Comparison of ENCODE assay signal across 10 cellular contexts in the genomic region with DNA sequence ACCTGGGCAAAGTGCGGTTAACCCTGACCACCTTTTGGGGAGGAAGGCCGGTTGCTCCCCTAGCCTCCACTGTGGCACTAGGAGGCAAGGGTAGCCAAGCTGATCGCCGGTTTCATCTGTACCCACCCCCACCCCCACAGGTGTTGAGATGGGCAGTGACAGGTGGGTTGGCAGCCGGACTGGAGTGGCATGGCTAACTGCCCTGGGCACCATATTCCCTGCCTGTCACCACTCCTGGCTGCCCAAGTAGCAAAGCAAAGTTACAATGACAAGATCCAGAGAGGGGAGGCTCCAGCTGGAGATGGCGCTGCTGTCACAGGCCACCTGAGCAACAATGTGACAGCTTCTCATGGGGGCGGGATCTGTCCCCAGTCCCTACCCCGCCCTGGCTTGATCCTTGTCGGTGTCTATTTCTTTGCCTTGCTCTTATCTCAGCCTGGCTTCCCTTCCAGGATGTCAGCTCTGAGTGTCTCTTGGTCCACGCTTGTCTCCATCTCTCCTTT. TPM values are rescaled to one million over a fixed set of nuclear protein-coding genes. Genes with fewer than 3 reads are reported as not detected.
DNase-seq lines count a peak whose midpoint lies in the region; ATAC-seq, FAIRE-seq and TF ChIP-seq lines count a peak whose summit lies in the region.
"Had no signal": no experiment of that assay in that cellular context is flagged by ENCODE, and none has a peak within 500 bp of the region (broad histone marks: within the 10 kb centered on the region; RNA-seq: fewer than 3 reads in every experiment).

No MANE protein-coding gene starts in this region.

- peaks cover 1% of the 10 kb centered on the region for H3K4me1 Mint-ChIP-seq in T-helper 1 cell treated with Interleukin-12 subunit alpha and Interleukin-12 subunit beta and Interleukin-4 antibody, amounts not matched to agents 30 μg/mL and 1 μg/mL, for 36 hours (ENCODE audit: low read depth)
- H3K4me1 Mint-ChIP-seq in activated T-helper 1 cell treated with anti-CD3 and anti-CD28 coated beads, Interleukin-12 subunit alpha, Interleukin-12 subunit beta, Interleukin-2, Interleukin-4 antibody, amounts not matched to agents 30 ng/mL and 10 ng/mL and 1 ng/mL, durations not matched to agents 14 hours and 24 hours and 36 hours (ENCODE audit: low read depth) = peaks cover 5% of the 10 kb centered on the region
- peaks cover 9% of the 10 kb centered on the region for H3K4me1 Mint-ChIP-seq in memory B cell
- peaks cover 9 to 20% of the 10 kb centered on the region in 2 donors for H3K4me1 Mint-ChIP-seq in stimulated activated naive B cell treated with anti-CD40 and anti-IgM and Interleukin-4, amounts not matched to agents 10 μg/mL and 1 μg/mL and 100 μg/mL, for 72 hours

- H3K27ac Mint-ChIP-seq in T-helper 1 cell treated with Interleukin-12 subunit alpha and Interleukin-12 subunit beta and Interleukin-4 antibody, amounts not matched to agents 30 μg/mL and 1 μg/mL, for 36 hours = no peak overlapping the region
- no peak overlapping the region for H3K27ac Mint-ChIP-seq in activated T-helper 1 cell treated with anti-CD3 and anti-CD28 coated beads, Interleukin-12 subunit alpha, Interleukin-12 subunit beta, Interleukin-2, Interleukin-4 antibody, amounts not matched to agents 30 ng/mL and 10 ng/mL and 1 ng/mL, durations not matched to agents 14 hours and 24 hours and 36 hours
- no peak overlapping the region for H3K27ac Mint-ChIP-seq in memory B cell
- peak overlapping the region; percentile 5 for H3K27ac Mint-ChIP-seq in stimulated activated naive B cell treated with anti-CD40 and anti-IgM and Interleukin-4, amounts not matched to agents 10 μg/mL and 1 μg/mL and 100 μg/mL, for 72 hours

- H3K9me3 Mint-ChIP-seq in T-helper 1 cell treated with Interleukin-12 subunit alpha and Interleukin-12 subunit beta and Interleukin-4 antibody, amounts not matched to agents 30 μg/mL and 1 μg/mL, for 36 hours = peaks cover 6% of the 10 kb centered on the region
- peaks cover 4% of the 10 kb centered on the region for H3K9me3 Mint-ChIP-seq in activated T-helper 1 cell treated with anti-CD3 and anti-CD28 coated beads, Interleukin-12 subunit alpha, Interleukin-12 subunit beta, Interleukin-2, Interleukin-4 antibody, amounts not matched to agents 30 ng/mL and 10 ng/mL and 1 ng/mL, durations not matched to agents 14 hours and 24 hours and 36 hours
- H3K9me3 Mint-ChIP-seq in memory B cell = peaks cover 4% of the 10 kb centered on the region
- H3K9me3 Mint-ChIP-seq in stimulated activated naive B cell treated with anti-CD40 and anti-IgM and Interleukin-4, amounts not matched to agents 10 μg/mL and 1 μg/mL and 100 μg/mL, for 72 hours = peaks cover 4 to 5% of the 10 kb centered on the region in 2 donors

- H3K9me3 ChIP-seq in right lobe of liver = no peaks in the 10 kb centered on the region

- intact Hi-C loops in activated T-helper 1 cell treated with anti-CD3 and anti-CD28 coated beads, Interleukin-12 subunit alpha, Interleukin-12 subunit beta, Interleukin-2, Interleukin-4 antibody, amounts not matched to agents 30 ng/mL and 10 ng/mL and 1 ng/mL, durations not matched to agents 14 hours and 24 hours and 36 hours (cut with micrococcal nuclease) = loop anchor here (10.0 kb wide), 1 partner anchor 201 kb away; no protein-coding TSS in a partner anchor
- intact Hi-C loops in right lobe of liver (cut with DNase I) = no loop called here

- H3K27me3 Mint-ChIP-seq in T-helper 1 cell treated with Interleukin-12 subunit alpha and Interleukin-12 subunit beta and Interleukin-4 antibody, amounts not matched to agents 30 μg/mL and 1 μg/mL, for 36 hours (ENCODE audit: low read depth) = peaks cover 70% of the 10 kb centered on the region
- H3K27me3 Mint-ChIP-seq in activated T-helper 1 cell treated with anti-CD3 and anti-CD28 coated beads, Interleukin-12 subunit alpha, Interleukin-12 subunit beta, Interleukin-2, Interleukin-4 antibody, amounts not matched to agents 30 ng/mL and 10 ng/mL and 1 ng/mL, durations not matched to agents 14 hours and 24 hours and 36 hours (ENCODE audit: insufficient read depth) = peaks cover 54% of the 10 kb centered on the region
- peaks cover 19% of the 10 kb centered on the region for H3K27me3 Mint-ChIP-seq in memory B cell
- H3K27me3 Mint-ChIP-seq in stimulated activated naive B cell treated with anti-CD40 and anti-IgM and Interleukin-4, amounts not matched to agents 10 μg/mL and 1 μg/mL and 100 μg/mL, for 72 hours = peaks cover 56 to 91% of the 10 kb centered on the region in 2 donors

- H3K36me3 Mint-ChIP-seq in T-helper 1 cell treated with Interleukin-12 subunit alpha and Interleukin-12 subunit beta and Interleukin-4 antibody, amounts not matched to agents 30 μg/mL and 1 μg/mL, for 36 hours (ENCODE audit: low read depth) = no peaks in the 10 kb centered on the region
- H3K36me3 Mint-ChIP-seq in activated T-helper 1 cell treated with anti-CD3 and anti-CD28 coated beads, Interleukin-12 subunit alpha, Interleukin-12 subunit beta, Interleukin-2, Interleukin-4 antibody, amounts not matched to agents 30 ng/mL and 10 ng/mL and 1 ng/mL, durations not matched to agents 14 hours and 24 hours and 36 hours (ENCODE audit: low read depth) = no peaks in the 10 kb centered on the region
- H3K36me3 Mint-ChIP-seq in memory B cell = no peaks in the 10 kb centered on the region
- peaks cover 0 to 4% of the 10 kb centered on the region in 2 donors for H3K36me3 Mint-ChIP-seq in stimulated activated naive B cell treated with anti-CD40 and anti-IgM and Interleukin-4, amounts not matched to agents 10 μg/mL and 1 μg/mL and 100 μg/mL, for 72 hours

- no peak for FAIRE-seq in D721Med (lab: Jason Lieb, UNC)
- FAIRE-seq: A204.1 had no signal

- H3K27ac ChIP-seq in right lobe of liver = no peak overlapping the region

- peaks cover 0 to 22% (median 3%) of the 10 kb centered on the region in 4 donors for H3K4me1 ChIP-seq in right lobe of liver

- ATAC-seq in memory B cell (ENCODE audit: low read depth) (no peak), right lobe of liver (no peak), HG03378 (IDR thresholded peaks at IDR 0.05; ENCODE audit: unreplicated experiment) (no peak)
- no peak for ATAC-seq in stimulated activated naive B cell treated with anti-CD40 and anti-IgM and Interleukin-4, amounts not matched to agents 10 μg/mL and 1 μg/mL and 100 μg/mL, for 72 hours (replicated peaks)

- H3K27me3 ChIP-seq in right lobe of liver = peaks cover 0 to 12% of the 10 kb centered on the region in 2 donors

- TF ChIP-seq CTCF in D721Med (IDR thresholded peaks at IDR 0.05; ENCODE audit: insufficient read depth, missing control alignments) = no peak
- TF ChIP-seq CTCF in right lobe of liver (IDR thresholded peaks at IDR 0.05) = no peak

- H3K4me3 ChIP-seq in right lobe of liver = no peak overlapping the region

- no peak for TF ChIP-seq POLR2A in right lobe of liver (IDR thresholded peaks at IDR 0.05)

- H3K4me3 Mint-ChIP-seq in T-helper 1 cell treated with Interleukin-12 subunit alpha and Interleukin-12 subunit beta and Interleukin-4 antibody, amounts not matched to agents 30 μg/mL and 1 μg/mL, for 36 hours = peak overlapping the region; percentile 49
- H3K4me3 Mint-ChIP-seq in activated T-helper 1 cell treated with anti-CD3 and anti-CD28 coated beads, Interleukin-12 subunit alpha, Interleukin-12 subunit beta, Interleukin-2, Interleukin-4 antibody, amounts not matched to agents 30 ng/mL and 10 ng/mL and 1 ng/mL, durations not matched to agents 14 hours and 24 hours and 36 hours = peak overlapping the region; percentile 33
- peak overlapping the region; percentile 80 for H3K4me3 Mint-ChIP-seq in memory B cell
- peak overlapping the region; percentile 58 to 67 for H3K4me3 Mint-ChIP-seq in stimulated activated naive B cell treated with anti-CD40 and anti-IgM and Interleukin-4, amounts not matched to agents 10 μg/mL and 1 μg/mL and 100 μg/mL, for 72 hours

- DNase-seq in T-helper 1 cell (no peak), memory B cell (ENCODE audit: low spot score in 2 of 2) (no peak), D721Med (ENCODE audit: insufficient read length, low spot score) (no peak), right lobe of liver (no peak)
- no peak for DNase-seq in activated T-helper 1 cell treated with anti-CD3 and anti-CD28 coated beads, Interleukin-12 subunit alpha, Interleukin-12 subunit beta, Interleukin-2, Interleukin-4 antibody, amounts not matched to agents 30 ng/mL and 10 ng/mL and 1 ng/mL, durations not matched to agents 14 hours and 24 hours and 36 hours (ENCODE audit: low spot score)
- DNase-seq in stimulated activated naive B cell treated with anti-CD40 and anti-IgM and Interleukin-4, amounts not matched to agents 10 μg/mL and 1 μg/mL and 100 μg/mL, for 72 hours = no peak
- DNase-seq: NCI-H446 treated with DMSO at 0.1 percent for 48 hours had no signal

- no peaks in the 10 kb centered on the region for H3K36me3 ChIP-seq in right lobe of liver

- 48% methylated on average over 2 of the region's 10 CpGs for WGBS in right lobe of liver (ENCODE audit: insufficient coverage, low coverage, low lambda C conversion rate, missing lambda C conversion rate)

RNA-seq across cellular contexts. Expression of a gene that starts 27.0 kb away (rescaled TPM):
- total RNA-seq in activated T-helper 1 cell treated with anti-CD3 and anti-CD28 coated beads, Interleukin-12 subunit alpha, Interleukin-12 subunit beta, Interleukin-2, Interleukin-4 antibody, amounts not matched to agents 30 ng/mL and 10 ng/mL and 1 ng/mL, durations not matched to agents 14 hours and 24 hours and 36 hours = 35.6 and 36.5 TPM in 2 replicates
- 1 to 10 TPM; 4.1 to 8.3 (median 5.8) TPM for total RNA-seq in right lobe of liver
